10 cellular contexts compared by ENCODE assay signal in genomic region chr3:62632510-62633294, GRCh38.
DNase-seq lines count a peak whose midpoint lies in the region; ATAC-seq and TF ChIP-seq lines count a peak whose summit lies in the region.
"Had no signal": no experiment of that assay in that cellular context is flagged by ENCODE, and none has a peak within 500 bp of the region (broad histone marks: within the 10 kb centered on the region; RNA-seq: fewer than 3 reads in every experiment).

No MANE protein-coding gene starts in this region.

- H3K56ac ChIP-seq in H9 (ENCODE audit: insufficient read length, low read depth, low read length): no peak overlapping the region

- H3K23ac ChIP-seq in H9 (ENCODE audit: insufficient read length, low read depth, low read length): no peak overlapping the region
- no peak overlapping the region for H3K23ac ChIP-seq in mesenchymal stem cell (ENCODE audit: low read length in 2 of 2)

- H2BK15ac ChIP-seq in H9 (ENCODE audit: low read depth, low read length) (no peak overlapping the region), mesenchymal stem cell (ENCODE audit: low read depth, poor library complexity, severe bottlenecking) (no peak overlapping the region)

- no peak for ATAC-seq in esophagus mucosa

- H3K27me3 ChIP-seq in H9 (ENCODE audit: insufficient read depth, low read length) (no peaks in the 10 kb centered on the region; the same call in 1 of the 2 replicates), mesenchymal stem cell (ENCODE audit: control insufficient read depth in 1 of 2, insufficient read depth in 1 of 2, low read length in 2 of 2) (peaks cover 13 to 40% of the 10 kb centered on the region in 2 experiments)

- WGBS in H9 (ENCODE audit: extremely low coverage, insufficient read length, low lambda C conversion rate): no CpG with 5 or more reads among the region's 11 CpGs
- 84% methylated on average over 9 of the region's 11 CpGs for WGBS in mesenchymal stem cell

- no peaks in the 10 kb centered on the region for H3K9me3 Mint-ChIP-seq in H9

- H3K79me2 ChIP-seq in H9 (ENCODE audit: insufficient read depth, low read length): no peaks in the 10 kb centered on the region

- H3K4me1 ChIP-seq in H9 (ENCODE audit: insufficient read depth, low read length) (no peaks in the 10 kb centered on the region), mesenchymal stem cell (ENCODE audit: control insufficient read depth, insufficient read depth, low read depth, low read length) (no peaks in the 10 kb centered on the region)

- H3K36me3 Mint-ChIP-seq in H9 (ENCODE audit: insufficient read depth in 1 of 3, low read depth in 3 of 3): no peaks in the 10 kb centered on the region

- no peak overlapping the region for H3K14ac ChIP-seq in H9 (ENCODE audit: insufficient read depth, low read length)
- no peak overlapping the region for H3K14ac ChIP-seq in mesenchymal stem cell (ENCODE audit: low read length in 2 of 2)

- no peak overlapping the region for H3T11ph ChIP-seq in H9 (ENCODE audit: low read length)

- H3K4me3 Mint-ChIP-seq in H9: no peak overlapping the region

- H4K20me1 ChIP-seq in H9 (ENCODE audit: control insufficient read depth, insufficient read depth, insufficient read length): no peaks in the 10 kb centered on the region

- no peak overlapping the region for H4K5ac ChIP-seq in H9 (ENCODE audit: insufficient read length, low read depth, low read length)

- H3K79me1 ChIP-seq in H9 (ENCODE audit: insufficient read depth, low read depth, low read length, poor library complexity, severe bottlenecking) (no peaks in the 10 kb centered on the region), mesenchymal stem cell (replicated peaks; ENCODE audit: low read length, poor library complexity, severe bottlenecking) (no peaks in the 10 kb centered on the region)

- H4K8ac ChIP-seq in H9 (replicated peaks; ENCODE audit: insufficient read length, low read depth, low read length) (peak overlapping the region; percentile 58), mesenchymal stem cell (ENCODE audit: low read length) (no peak overlapping the region)

- H2AFZ ChIP-seq in H9 (ENCODE audit: low read length): no peak overlapping the region
- no peak overlapping the region for H2AFZ ChIP-seq in mesenchymal stem cell (ENCODE audit: low read depth, low read length)

- H4K91ac ChIP-seq in H9 (ENCODE audit: insufficient read length, low read depth, low read length): no peak overlapping the region
- H4K91ac ChIP-seq in mesenchymal stem cell (ENCODE audit: low read length): no peak overlapping the region

- H3K27me3 Mint-ChIP-seq in H9 (ENCODE audit: low read depth): no peaks in the 10 kb centered on the region

- H3K18ac ChIP-seq in H9 (ENCODE audit: insufficient read length, low read depth, low read length) (no peak overlapping the region), mesenchymal stem cell (ENCODE audit: low read depth in 1 of 2, low read length in 2 of 2) (no peak overlapping the region)

- peaks cover 6 to 11% of the 10 kb centered on the region in 2 experiments for H3K4me1 Mint-ChIP-seq in H9

- TF ChIP-seq CTCF in H9 (conservative IDR thresholded peaks at IDR 0.05) (peak; percentile 47; the same call in 2 of the 3 replicates), VCaP (conservative IDR thresholded peaks at IDR 0.05) (peak; percentile 19; the same call in 1 of the 2 replicates)

- no peak overlapping the region for H3K27ac Mint-ChIP-seq in H9

- no peak overlapping the region for H3K4ac ChIP-seq in H9 (ENCODE audit: low read depth, low read length)
- H3K4ac ChIP-seq in mesenchymal stem cell (ENCODE audit: low read depth in 1 of 2, low read length in 2 of 2): no peak overlapping the region

- no peak overlapping the region for H3K27ac ChIP-seq in H9 (ENCODE audit: insufficient read length, low read depth, low read length)
- no peak overlapping the region for H3K27ac ChIP-seq in VCaP
- H3K27ac ChIP-seq in mesenchymal stem cell (ENCODE audit: low read length, poor library complexity, severe bottlenecking): no peak overlapping the region
- H3K27ac ChIP-seq: RWPE1 had no signal

- H3K9ac ChIP-seq in H9 (ENCODE audit: extremely low read depth, insufficient read length, low read length) (no peak overlapping the region), mesenchymal stem cell (ENCODE audit: low read length) (no peak overlapping the region)

- H2BK20ac ChIP-seq in H9 (ENCODE audit: low read depth, low read length, poor library complexity, severe bottlenecking): no peak overlapping the region

- H3K23me2 ChIP-seq in H9 (ENCODE audit: insufficient read length, low read depth, low read length, poor library complexity, severe bottlenecking): no peaks in the 10 kb centered on the region

- H2BK5ac ChIP-seq in H9 (ENCODE audit: insufficient read length, low read length) (no peak overlapping the region), mesenchymal stem cell (ENCODE audit: low read depth, low read length, poor library complexity, severe bottlenecking) (no peak overlapping the region)

- H3K9me3 ChIP-seq in H9 (ENCODE audit: control insufficient read depth, low read depth, low read length) (no peaks in the 10 kb centered on the region), mesenchymal stem cell (ENCODE audit: control insufficient read depth, low read length) (no peaks in the 10 kb centered on the region)

- H2AK5ac ChIP-seq in H9 (ENCODE audit: insufficient read length, low read length) (no peak overlapping the region), mesenchymal stem cell (ENCODE audit: low read length, severe bottlenecking) (no peak overlapping the region)

- no peak overlapping the region for H3K4me3 ChIP-seq in mesenchymal stem cell (ENCODE audit: insufficient read depth in 1 of 2, low read depth in 1 of 2, low read length in 2 of 2)

- H3K4me2 ChIP-seq in H9 (ENCODE audit: insufficient read depth, insufficient read length, low read length) (no peak overlapping the region), mesenchymal stem cell (ENCODE audit: low read length, poor library complexity, severe bottlenecking) (no peak overlapping the region)

- DNase-seq in DMS 273 (lab: John Stamatoyannopoulos, UW; ENCODE audit: unreplicated experiment) (peak; percentile 31), DMS 273 treated with DMSO at 0.1 percent for 48 hours (lab: John Stamatoyannopoulos, UW) (no peak), H9 (no peak), mesenchymal stem cell (no peak), GM19240 (ENCODE audit: insufficient read length, low spot score) (no peak)
- DNase-seq in activated CD8-positive, alpha-beta memory T cell treated with anti-CD3 and anti-CD28 coated beads, Interleukin-2, amount 50 U/mL, for 4 hours: no peak
- DNase-seq: substantia nigra had no signal

- H2BK12ac ChIP-seq in H9 (ENCODE audit: insufficient read length, low read depth, low read length): no peak overlapping the region
- H2BK12ac ChIP-seq in mesenchymal stem cell (ENCODE audit: low read length in 2 of 2): no peak overlapping the region

- H3K36me3 ChIP-seq in mesenchymal stem cell (ENCODE audit: control insufficient read depth in 1 of 2, insufficient read depth in 2 of 2, low read depth in 1 of 2, low read length in 2 of 2): no peaks in the 10 kb centered on the region

- H2BK120ac ChIP-seq in H9 (ENCODE audit: low read depth, low read length, poor library complexity, severe bottlenecking): no peak overlapping the region
- H2BK120ac ChIP-seq in mesenchymal stem cell (ENCODE audit: low read depth, low read length): peak overlapping the region; percentile 30
